20 cellular contexts compared by ENCODE assay signal in genomic region chr22:44086759-44087158, GRCh38.
A peak's percentile ranks its signal among the peaks of the same experiment; 100 is the strongest.
DNase-seq lines count a peak whose midpoint lies in the region; ATAC-seq and TF ChIP-seq lines count a peak whose summit lies in the region.
"Had no signal": no experiment of that assay in that cellular context is flagged by ENCODE, and none has a peak within 500 bp of the region (broad histone marks: within the 10 kb centered on the region; RNA-seq: fewer than 3 reads in every experiment).

No MANE protein-coding gene starts in this region.

- CTCF ChIA-PET in T-cell (lab: Charles Lee): interaction anchor here in 1 of 2 donors (2.1 kb wide), 1 partner anchor 93 kb away, joined by 19 read pairs; no protein-coding TSS in a partner anchor

- peak overlapping the region in 7 of 11 experiments; percentile 0 to 51 (median 24); a peak in 5 of 22 replicates for H3K9ac ChIP-seq in BLaER1 treated with 17β-estradiol and CSF1 and Interleukin-3, amounts not matched to agents 10 nM and 100 nM
- H3K9ac ChIP-seq in skeletal muscle satellite cell (ENCODE audit: low read depth, low read length): peak overlapping the region; percentile 13

- peaks cover under 1 to 24% (median 11%) of the 10 kb centered on the region in 10 experiments; a peak in 13 of 20 replicates for H3K4me1 ChIP-seq in BLaER1 treated with 17β-estradiol and CSF1 and Interleukin-3, amounts not matched to agents 10 nM and 100 nM
- peaks cover 37 to 50% (median 44%) of the 10 kb centered on the region in 4 donors for H3K4me1 ChIP-seq in esophagus muscularis mucosa
- peaks cover 5 to 44% of the 10 kb centered on the region in 2 donors for H3K4me1 ChIP-seq in muscle layer of duodenum (ENCODE audit: control insufficient read depth in 1 of 2, insufficient read depth in 2 of 2, low read length in 2 of 2)
- peaks cover 39% of the 10 kb centered on the region for H3K4me1 ChIP-seq in skeletal muscle satellite cell (ENCODE audit: control insufficient read depth, insufficient read depth, low read length)
- H3K4me1 ChIP-seq: breast epithelium had no signal

- no peak for TF ChIP-seq CTCF in esophagus muscularis mucosa (IDR thresholded peaks at IDR 0.05)

- POLR2A ChIA-PET in T-cell (lab: Charles Lee): no interaction called here

- no peak overlapping the region for H3K4me3 Mint-ChIP-seq in T-cell
- H3K4me3 Mint-ChIP-seq in activated T-helper 1 cell treated with anti-CD3 and anti-CD28 coated beads, Interleukin-12 subunit alpha, Interleukin-12 subunit beta, Interleukin-2, Interleukin-4 antibody, amounts not matched to agents 30 ng/mL and 10 ng/mL and 1 ng/mL, durations not matched to agents 14 hours and 24 hours and 36 hours: no peak overlapping the region
- H3K4me3 Mint-ChIP-seq: activated CD8-positive, alpha-beta memory T cell treated with anti-CD3 and anti-CD28 coated beads, Interleukin-2, amount 10 ng/mL, durations not matched to agents 7 days and 5 days; activated naive CD8-positive, alpha-beta T cell treated with anti-CD3 and anti-CD28 coated beads, Interleukin-2, amount 10 ng/mL, durations not matched to agents 7 days and 5 days; CD8-positive, alpha-beta T cell had no signal

- peak overlapping the region in 3 of 11 experiments; percentile 9 to 29 (median 12); a peak in 4 of 22 replicates for H3K4me2 ChIP-seq in BLaER1 treated with 17β-estradiol and CSF1 and Interleukin-3, amounts not matched to agents 10 nM and 100 nM
- H3K4me2 ChIP-seq in skeletal muscle satellite cell (ENCODE audit: low read length): no peak overlapping the region

- no peak for ATAC-seq in T-cell (replicated peaks in 1 of 4)
- ATAC-seq: activated CD8-positive, alpha-beta memory T cell treated with anti-CD3 and anti-CD28 coated beads, Interleukin-2, amount 10 ng/mL, durations not matched to agents 7 days and 5 days; CD8-positive, alpha-beta T cell had no signal

- WGBS in esophagus muscularis mucosa: 59% methylated on average over 5 of the region's 7 CpGs

- TF ChIP-seq EP300 in esophagus muscularis mucosa (IDR thresholded peaks at IDR 0.05): no peak

- DNase-seq in esophagus muscularis mucosa (ENCODE audit: extremely low spot score) (no peak), T-cell (no peak), Ammon's horn (ENCODE audit: low spot score) (no peak), NCI-H69 (lab: John Stamatoyannopoulos, UW) (no peak)
- DNase-seq in activated T-helper 1 cell treated with anti-CD3 and anti-CD28 coated beads, Interleukin-12 subunit alpha, Interleukin-12 subunit beta, Interleukin-2, Interleukin-4 antibody, amounts not matched to agents 30 ng/mL and 10 ng/mL and 1 ng/mL, durations not matched to agents 14 hours and 24 hours and 36 hours (ENCODE audit: low spot score): no peak
- DNase-seq: activated CD4-positive, alpha-beta T cell treated with anti-CD3 and anti-CD28 coated beads for 48 hours; activated CD8-positive, alpha-beta memory T cell treated with anti-CD3 and anti-CD28 coated beads, Interleukin-2, amount 10 ng/mL, durations not matched to agents 7 days and 5 days; activated naive CD8-positive, alpha-beta T cell treated with anti-CD3 and anti-CD28 coated beads, Interleukin-2, amount 10 ng/mL, durations not matched to agents 7 days and 5 days; CD8-positive, alpha-beta T cell; dermis blood vessel endothelial cell; foreskin melanocyte; NCI-H1436; NCI-H748 treated with DMSO at 0.1 percent for 48 hours; OCI-M1; SHP77 treated with DMSO at 0.1 percent for 48 hours; stimulated activated CD8-positive, alpha-beta memory T cell treated with anti-CD3 and anti-CD28 coated beads, Interleukin-4, amount 100 ng/mL, for 48 hours had no signal

- no peak for TF ChIP-seq POLR2A in esophagus muscularis mucosa (IDR thresholded peaks at IDR 0.05; ENCODE audit: low read depth)

- intact Hi-C loops in esophagus muscularis mucosa (cut with DNase I): loop anchor here (10.0 kb wide), 1 partner anchor 248 kb away; no protein-coding TSS in a partner anchor
- intact Hi-C loops in activated T-helper 1 cell treated with anti-CD3 and anti-CD28 coated beads, Interleukin-12 subunit alpha, Interleukin-12 subunit beta, Interleukin-2, Interleukin-4 antibody, amounts not matched to agents 30 ng/mL and 10 ng/mL and 1 ng/mL, durations not matched to agents 14 hours and 24 hours and 36 hours (cut with micrococcal nuclease): no loop called here

- peaks cover 0 to 10% (median 7%) of the 10 kb centered on the region in 11 experiments; a peak in 10 of 22 replicates for H3K9me3 ChIP-seq in BLaER1 treated with 17β-estradiol and CSF1 and Interleukin-3, amounts not matched to agents 10 nM and 100 nM (replicated peaks in 1 of 11)
- H3K9me3 ChIP-seq in esophagus muscularis mucosa (no peaks in the 10 kb centered on the region), muscle layer of duodenum (ENCODE audit: control insufficient read depth in 1 of 2, low read length in 2 of 2) (peaks cover 0 to 9% of the 10 kb centered on the region in 2 donors), skeletal muscle satellite cell (replicated peaks; ENCODE audit: low read length) (no peaks in the 10 kb centered on the region)

- H3K27me3 ChIP-seq in BLaER1 treated with 17β-estradiol and CSF1 and Interleukin-3, amounts not matched to agents 10 nM and 100 nM: no peaks in the 10 kb centered on the region
- H3K27me3 ChIP-seq in esophagus muscularis mucosa (no peaks in the 10 kb centered on the region), muscle layer of duodenum (ENCODE audit: low read depth, low read length) (no peaks in the 10 kb centered on the region), skeletal muscle satellite cell (ENCODE audit: control insufficient read depth, insufficient read depth, low read length) (no peaks in the 10 kb centered on the region)
- H3K27me3 ChIP-seq: breast epithelium had no signal

- H3K27me3 Mint-ChIP-seq in T-cell: no peaks in the 10 kb centered on the region
- no peaks in the 10 kb centered on the region for H3K27me3 Mint-ChIP-seq in activated T-helper 1 cell treated with anti-CD3 and anti-CD28 coated beads, Interleukin-12 subunit alpha, Interleukin-12 subunit beta, Interleukin-2, Interleukin-4 antibody, amounts not matched to agents 30 ng/mL and 10 ng/mL and 1 ng/mL, durations not matched to agents 14 hours and 24 hours and 36 hours (ENCODE audit: insufficient read depth)
- H3K27me3 Mint-ChIP-seq: activated CD8-positive, alpha-beta memory T cell treated with anti-CD3 and anti-CD28 coated beads, Interleukin-2, amount 10 ng/mL, durations not matched to agents 7 days and 5 days; activated naive CD8-positive, alpha-beta T cell treated with anti-CD3 and anti-CD28 coated beads, Interleukin-2, amount 10 ng/mL, durations not matched to agents 7 days and 5 days had no signal

- peaks cover 0 to 35% (median 0%) of the 10 kb centered on the region in 11 experiments; a peak in 4 of 22 replicates for H3K36me3 ChIP-seq in BLaER1 treated with 17β-estradiol and CSF1 and Interleukin-3, amounts not matched to agents 10 nM and 100 nM
- peaks cover 0 to 13% (median 0%) of the 10 kb centered on the region in 4 donors for H3K36me3 ChIP-seq in esophagus muscularis mucosa
- H3K36me3 ChIP-seq in muscle layer of duodenum (ENCODE audit: control insufficient read depth in 1 of 2, insufficient read depth in 2 of 2, low read length in 2 of 2): no peaks in the 10 kb centered on the region
- peaks cover 3% of the 10 kb centered on the region for H3K36me3 ChIP-seq in skeletal muscle satellite cell (ENCODE audit: insufficient read depth, low read length)
- H3K36me3 ChIP-seq: breast epithelium had no signal

- peaks cover 3% of the 10 kb centered on the region for H3K36me3 Mint-ChIP-seq in T-cell
- H3K36me3 Mint-ChIP-seq in activated T-helper 1 cell treated with anti-CD3 and anti-CD28 coated beads, Interleukin-12 subunit alpha, Interleukin-12 subunit beta, Interleukin-2, Interleukin-4 antibody, amounts not matched to agents 30 ng/mL and 10 ng/mL and 1 ng/mL, durations not matched to agents 14 hours and 24 hours and 36 hours (ENCODE audit: low read depth): peaks cover 3% of the 10 kb centered on the region
- H3K36me3 Mint-ChIP-seq: activated CD8-positive, alpha-beta memory T cell treated with anti-CD3 and anti-CD28 coated beads, Interleukin-2, amount 10 ng/mL, durations not matched to agents 7 days and 5 days; CD8-positive, alpha-beta T cell had no signal

- H3K4me1 Mint-ChIP-seq in T-cell: peaks cover 0 to 8% (median 5%) of the 10 kb centered on the region in 3 donors
- peaks cover 15% of the 10 kb centered on the region for H3K4me1 Mint-ChIP-seq in activated T-helper 1 cell treated with anti-CD3 and anti-CD28 coated beads, Interleukin-12 subunit alpha, Interleukin-12 subunit beta, Interleukin-2, Interleukin-4 antibody, amounts not matched to agents 30 ng/mL and 10 ng/mL and 1 ng/mL, durations not matched to agents 14 hours and 24 hours and 36 hours (ENCODE audit: low read depth)

- no peak overlapping the region for H3K27ac ChIP-seq in BLaER1 treated with 17β-estradiol and CSF1 and Interleukin-3, amounts not matched to agents 10 nM and 100 nM
- peak overlapping the region; percentile 56 to 78 (median 66) for H3K27ac ChIP-seq in esophagus muscularis mucosa (replicated peaks in 1 of 4)
- peak overlapping the region; percentile 45 for H3K27ac ChIP-seq in muscle layer of duodenum (ENCODE audit: low read length)
- H3K27ac ChIP-seq: breast epithelium had no signal

- peaks cover 0 to 51% (median 0%) of the 10 kb centered on the region in 11 experiments; a peak in 6 of 22 replicates for H4K20me1 ChIP-seq in BLaER1 treated with 17β-estradiol and CSF1 and Interleukin-3, amounts not matched to agents 10 nM and 100 nM

- no peak overlapping the region for H3K4me3 ChIP-seq in BLaER1 treated with 17β-estradiol and CSF1 and Interleukin-3, amounts not matched to agents 10 nM and 100 nM
- H3K4me3 ChIP-seq in esophagus muscularis mucosa (peak overlapping the region in 2 of 4 donors; percentile 2 to 35), muscle layer of duodenum (ENCODE audit: low read depth in 1 of 2, low read length in 2 of 2) (no peak overlapping the region), skeletal muscle satellite cell (ENCODE audit: low read length) (no peak overlapping the region)
- H3K4me3 ChIP-seq: breast epithelium had no signal

- H3K27ac Mint-ChIP-seq in T-cell: no peak overlapping the region
- no peak overlapping the region for H3K27ac Mint-ChIP-seq in activated T-helper 1 cell treated with anti-CD3 and anti-CD28 coated beads, Interleukin-12 subunit alpha, Interleukin-12 subunit beta, Interleukin-2, Interleukin-4 antibody, amounts not matched to agents 30 ng/mL and 10 ng/mL and 1 ng/mL, durations not matched to agents 14 hours and 24 hours and 36 hours
- H3K27ac Mint-ChIP-seq: activated CD8-positive, alpha-beta memory T cell treated with anti-CD3 and anti-CD28 coated beads, Interleukin-2, amount 10 ng/mL, durations not matched to agents 7 days and 5 days; activated naive CD8-positive, alpha-beta T cell treated with anti-CD3 and anti-CD28 coated beads, Interleukin-2, amount 10 ng/mL, durations not matched to agents 7 days and 5 days; CD8-positive, alpha-beta T cell had no signal

- H3K9me3 Mint-ChIP-seq in T-cell: peaks cover 0 to 5% (median 0%) of the 10 kb centered on the region in 3 donors
- no peaks in the 10 kb centered on the region for H3K9me3 Mint-ChIP-seq in activated T-helper 1 cell treated with anti-CD3 and anti-CD28 coated beads, Interleukin-12 subunit alpha, Interleukin-12 subunit beta, Interleukin-2, Interleukin-4 antibody, amounts not matched to agents 30 ng/mL and 10 ng/mL and 1 ng/mL, durations not matched to agents 14 hours and 24 hours and 36 hours
- H3K9me3 Mint-ChIP-seq: activated naive CD8-positive, alpha-beta T cell treated with anti-CD3 and anti-CD28 coated beads, Interleukin-2, amount 10 ng/mL, durations not matched to agents 7 days and 5 days; CD8-positive, alpha-beta T cell had no signal

Comparison
In these comparisons a context has a peak if more than half of its experiments do, and no peak if none do; other contexts are left out.
1. H3K27ac ChIP-seq: peak in esophagus muscularis mucosa (4 of 4) and muscle layer of duodenum (single experiment); none in BLaER1 treated with 17β-estradiol and CSF1 and Interleukin-3, amounts not matched to agents 10 nM and 100 nM (0 of 11).